ENCODE assay signal across 21 cellular contexts in the genomic region with DNA sequence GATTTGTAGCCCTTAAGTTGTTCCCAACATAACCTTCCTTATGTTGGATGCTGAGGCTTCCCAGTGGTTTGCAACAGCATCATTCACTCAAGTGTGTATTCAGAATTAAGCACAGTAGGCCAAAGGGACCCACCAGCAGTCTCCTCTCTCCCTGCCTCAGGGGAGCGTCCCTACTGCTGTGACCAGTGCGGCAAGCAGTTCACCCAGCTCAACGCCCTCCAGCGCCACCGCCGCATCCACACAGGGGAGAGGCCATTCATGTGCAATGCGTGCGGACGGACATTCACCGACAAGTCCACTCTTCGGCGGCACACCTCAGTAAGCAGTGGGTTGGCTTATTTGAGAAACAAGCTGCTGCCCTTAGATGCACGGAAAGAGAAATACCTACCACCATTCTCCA.
"Had no signal": no experiment of that assay in that cellular context is flagged by ENCODE, and none has a peak within 500 bp of the region (broad histone marks: within the 10 kb centered on the region; RNA-seq: fewer than 3 reads in every experiment).

No MANE protein-coding gene starts in this region.

- H3K27me3 Mint-ChIP-seq: activated naive CD8-positive, alpha-beta T cell; activated T-cell treated with anti-CD3 and anti-CD28 coated beads, Interleukin-2, amount 50 U/mL, for 24 hours; activated T-helper 17 cell treated with anti-CD3 and anti-CD28 coated beads, Interleukin-2, amount 50 U/mL, for 72 hours; progenitor cell of endocrine pancreas; type B pancreatic cell had no signal

- H3K27ac Mint-ChIP-seq: activated naive CD8-positive, alpha-beta T cell; activated T-helper 17 cell treated with anti-CD3 and anti-CD28 coated beads, Interleukin-2, amount 50 U/mL, for 72 hours; progenitor cell of endocrine pancreas; type B pancreatic cell had no signal

- H3K4me3 ChIP-seq: colonic mucosa, dorsolateral prefrontal cortex, heart left ventricle, spleen, vagina had no signal

- H3K27ac ChIP-seq: colonic mucosa, heart left ventricle, spleen, vagina had no signal

- H3K4me3 Mint-ChIP-seq: activated naive CD8-positive, alpha-beta T cell; activated T-cell treated with anti-CD3 and anti-CD28 coated beads, Interleukin-2, amount 50 U/mL, for 24 hours; activated T-helper 17 cell treated with anti-CD3 and anti-CD28 coated beads, Interleukin-2, amount 50 U/mL, for 72 hours; type B pancreatic cell had no signal

- H3K9me3 ChIP-seq: colonic mucosa, heart left ventricle, spleen, vagina had no signal

- ATAC-seq: activated T-helper 17 cell treated with anti-CD3 and anti-CD28 coated beads, Interleukin-2, amount 50 U/mL, for 72 hours; heart left ventricle had no signal

- H3K4me1 ChIP-seq: colonic mucosa had no signal

- H3K27me3 ChIP-seq: colonic mucosa, dorsolateral prefrontal cortex, heart left ventricle, spleen, vagina had no signal

- DNase-seq: activated CD4-positive, alpha-beta T cell treated with anti-CD3 and anti-CD28 coated beads for 1 hour; activated CD4-positive, alpha-beta T cell treated with anti-CD3 and anti-CD28 coated beads, Interleukin-2, amount 50 U/mL, for 1 hour; activated CD8-positive, alpha-beta memory T cell treated with anti-CD3 and anti-CD28 coated beads for 24 hours; activated CD8-positive, alpha-beta memory T cell treated with anti-CD3 and anti-CD28 coated beads, Interleukin-2, amount 50 U/mL, for 4 hours; activated naive CD4-positive, alpha-beta T cell; activated T-cell treated with anti-CD3 and anti-CD28 coated beads, Interleukin-2, amount 50 U/mL, for 24 hours; amniotic stem cell; colonic mucosa; dorsolateral prefrontal cortex; heart left ventricle; occipital lobe; retina; spleen; stimulated activated CD4-positive, alpha-beta T cell treated with anti-CD3 and anti-CD28 coated beads, Interleukin-4, amount 100 ng/mL, for 24 hours; T-helper 1 cell; T-helper 9 cell had no signal
